ENCODE assay signal across 1 cellular context in genomic region chr6:148765878-148766808, GRCh38.
TF ChIP-seq lines count a peak whose summit lies in the region.

No MANE protein-coding gene starts in this region.

TF ChIP-seq in GM23338, 12 proteins besides CTCF, POLR2A, EP300 and RAD21:
- TF ChIP-seq REST (IDR thresholded peaks at IDR 0.05; ENCODE audit: unreplicated experiment): no peak
- TF ChIP-seq STAT1 (IDR thresholded peaks at IDR 0.05; ENCODE audit: unreplicated experiment): no peak
- TF ChIP-seq EZH2phosphoT487 (IDR thresholded peaks at IDR 0.05; ENCODE audit: unreplicated experiment): no peak
- TF ChIP-seq, protein P1, sequence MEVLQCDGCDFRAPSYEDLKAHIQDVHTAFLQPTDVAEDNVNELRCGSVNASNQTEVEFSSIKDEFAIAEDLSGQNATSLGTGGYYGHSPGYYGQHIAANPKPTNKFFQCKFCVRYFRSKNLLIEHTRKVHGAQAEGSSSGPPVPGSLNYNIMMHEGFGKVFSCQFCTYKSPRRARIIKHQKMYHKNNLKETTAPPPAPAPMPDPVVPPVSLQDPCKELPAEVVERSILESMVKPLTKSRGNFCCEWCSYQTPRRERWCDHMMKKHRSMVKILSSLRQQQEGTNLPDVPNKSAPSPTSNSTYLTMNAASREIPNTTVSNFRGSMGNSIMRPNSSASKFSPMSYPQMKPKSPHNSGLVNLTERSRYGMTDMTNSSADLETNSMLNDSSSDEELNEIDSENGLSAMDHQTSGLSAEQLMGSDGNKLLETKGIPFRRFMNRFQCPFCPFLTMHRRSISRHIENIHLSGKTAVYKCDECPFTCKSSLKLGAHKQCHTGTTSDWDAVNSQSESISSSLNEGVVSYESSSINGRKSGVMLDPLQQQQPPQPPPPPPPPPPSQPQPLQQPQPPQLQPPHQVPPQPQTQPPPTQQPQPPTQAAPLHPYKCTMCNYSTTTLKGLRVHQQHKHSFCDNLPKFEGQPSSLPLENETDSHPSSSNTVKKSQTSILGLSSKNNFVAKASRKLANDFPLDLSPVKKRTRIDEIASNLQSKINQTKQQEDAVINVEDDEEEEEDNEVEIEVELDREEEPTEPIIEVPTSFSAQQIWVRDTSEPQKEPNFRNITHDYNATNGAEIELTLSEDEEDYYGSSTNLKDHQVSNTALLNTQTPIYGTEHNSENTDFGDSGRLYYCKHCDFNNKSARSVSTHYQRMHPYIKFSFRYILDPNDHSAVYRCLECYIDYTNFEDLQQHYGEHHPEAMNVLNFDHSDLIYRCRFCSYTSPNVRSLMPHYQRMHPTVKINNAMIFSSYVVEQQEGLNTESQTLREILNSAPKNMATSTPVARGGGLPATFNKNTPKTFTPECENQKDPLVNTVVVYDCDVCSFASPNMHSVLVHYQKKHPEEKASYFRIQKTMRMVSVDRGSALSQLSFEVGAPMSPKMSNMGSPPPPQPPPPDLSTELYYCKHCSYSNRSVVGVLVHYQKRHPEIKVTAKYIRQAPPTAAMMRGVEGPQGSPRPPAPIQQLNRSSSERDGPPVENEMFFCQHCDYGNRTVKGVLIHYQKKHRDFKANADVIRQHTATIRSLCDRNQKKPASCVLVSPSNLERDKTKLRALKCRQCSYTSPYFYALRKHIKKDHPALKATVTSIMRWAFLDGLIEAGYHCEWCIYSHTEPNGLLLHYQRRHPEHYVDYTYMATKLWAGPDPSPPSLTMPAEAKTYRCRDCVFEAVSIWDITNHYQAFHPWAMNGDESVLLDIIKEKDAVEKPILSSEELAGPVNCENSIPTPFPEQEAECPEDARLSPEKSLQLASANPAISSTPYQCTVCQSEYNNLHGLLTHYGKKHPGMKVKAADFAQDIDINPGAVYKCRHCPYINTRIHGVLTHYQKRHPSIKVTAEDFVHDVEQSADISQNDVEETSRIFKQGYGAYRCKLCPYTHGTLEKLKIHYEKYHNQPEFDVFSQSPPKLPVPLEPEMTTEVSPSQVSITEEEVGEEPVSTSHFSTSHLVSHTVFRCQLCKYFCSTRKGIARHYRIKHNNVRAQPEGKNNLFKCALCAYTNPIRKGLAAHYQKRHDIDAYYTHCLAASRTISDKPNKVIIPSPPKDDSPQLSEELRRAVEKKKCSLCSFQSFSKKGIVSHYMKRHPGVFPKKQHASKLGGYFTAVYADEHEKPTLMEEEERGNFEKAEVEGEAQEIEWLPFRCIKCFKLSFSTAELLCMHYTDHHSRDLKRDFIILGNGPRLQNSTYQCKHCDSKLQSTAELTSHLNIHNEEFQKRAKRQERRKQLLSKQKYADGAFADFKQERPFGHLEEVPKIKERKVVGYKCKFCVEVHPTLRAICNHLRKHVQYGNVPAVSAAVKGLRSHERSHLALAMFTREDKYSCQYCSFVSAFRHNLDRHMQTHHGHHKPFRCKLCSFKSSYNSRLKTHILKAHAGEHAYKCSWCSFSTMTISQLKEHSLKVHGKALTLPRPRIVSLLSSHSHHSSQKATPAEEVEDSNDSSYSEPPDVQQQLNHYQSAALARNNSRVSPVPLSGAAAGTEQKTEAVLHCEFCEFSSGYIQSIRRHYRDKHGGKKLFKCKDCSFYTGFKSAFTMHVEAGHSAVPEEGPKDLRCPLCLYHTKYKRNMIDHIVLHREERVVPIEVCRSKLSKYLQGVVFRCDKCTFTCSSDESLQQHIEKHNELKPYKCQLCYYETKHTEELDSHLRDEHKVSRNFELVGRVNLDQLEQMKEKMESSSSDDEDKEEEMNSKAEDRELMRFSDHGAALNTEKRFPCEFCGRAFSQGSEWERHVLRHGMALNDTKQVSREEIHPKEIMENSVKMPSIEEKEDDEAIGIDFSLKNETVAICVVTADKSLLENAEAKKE (CRISPR knock-in tag; IDR thresholded peaks at IDR 0.05): no peak
- no peak for TF ChIP-seq NANOG (IDR thresholded peaks at IDR 0.05; ENCODE audit: borderline replicate concordance)
- TF ChIP-seq, protein P2, sequence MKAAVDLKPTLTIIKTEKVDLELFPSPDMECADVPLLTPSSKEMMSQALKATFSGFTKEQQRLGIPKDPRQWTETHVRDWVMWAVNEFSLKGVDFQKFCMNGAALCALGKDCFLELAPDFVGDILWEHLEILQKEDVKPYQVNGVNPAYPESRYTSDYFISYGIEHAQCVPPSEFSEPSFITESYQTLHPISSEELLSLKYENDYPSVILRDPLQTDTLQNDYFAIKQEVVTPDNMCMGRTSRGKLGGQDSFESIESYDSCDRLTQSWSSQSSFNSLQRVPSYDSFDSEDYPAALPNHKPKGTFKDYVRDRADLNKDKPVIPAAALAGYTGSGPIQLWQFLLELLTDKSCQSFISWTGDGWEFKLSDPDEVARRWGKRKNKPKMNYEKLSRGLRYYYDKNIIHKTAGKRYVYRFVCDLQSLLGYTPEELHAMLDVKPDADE (IDR thresholded peaks at IDR 0.05): no peak
- TF ChIP-seq ZNF331 (CRISPR knock-in tag; IDR thresholded peaks at IDR 0.05; ENCODE audit: low read depth): no peak
- no peak for TF ChIP-seq POLR2AphosphoS5 (IDR thresholded peaks at IDR 0.05; ENCODE audit: low read depth)
- no peak for TF ChIP-seq ZNF114 (CRISPR knock-in tag; IDR thresholded peaks at IDR 0.05)
- TF ChIP-seq JUNB (IDR thresholded peaks at IDR 0.05; ENCODE audit: unreplicated experiment): no peak
- no peak for TF ChIP-seq CREB1 (CRISPR knock-in tag; IDR thresholded peaks at IDR 0.05; ENCODE audit: low read depth)
- no peak for TF ChIP-seq EZH2 (IDR thresholded peaks at IDR 0.05; ENCODE audit: low read depth, unreplicated experiment)
